Comparison of ENCODE assay signal across 16 cellular contexts in genomic region chr9:98851730-98852462, GRCh38.
DNase-seq lines count a peak whose midpoint lies in the region; ATAC-seq lines count a peak whose summit lies in the region.
"Had no signal": no experiment of that assay in that cellular context is flagged by ENCODE, and none has a peak within 500 bp of the region (broad histone marks: within the 10 kb centered on the region; RNA-seq: fewer than 3 reads in every experiment).

No MANE protein-coding gene starts in this region.

- peaks cover 13% of the 10 kb centered on the region for H3K4me1 Mint-ChIP-seq in stimulated activated naive CD8-positive, alpha-beta T cell treated with anti-CD3 and anti-CD28 coated beads, Interleukin-15, amount 100 ng/mL, for 72 hours

- no peak overlapping the region for H3K4me3 Mint-ChIP-seq in stimulated activated naive CD8-positive, alpha-beta T cell treated with anti-CD3 and anti-CD28 coated beads, Interleukin-15, amount 100 ng/mL, for 72 hours
- H3K4me3 Mint-ChIP-seq: WTC11 had no signal

- H3K27me3 ChIP-seq in muscle layer of duodenum (ENCODE audit: low read depth, low read length), result no peaks in the 10 kb centered on the region
- H3K27me3 ChIP-seq: dorsolateral prefrontal cortex had no signal

- no peaks in the 10 kb centered on the region for H3K4me1 ChIP-seq in muscle layer of duodenum (ENCODE audit: control insufficient read depth in 1 of 2, insufficient read depth in 2 of 2, low read length in 2 of 2)

- peaks cover 0 to 11% of the 10 kb centered on the region in 2 donors for H3K9me3 Mint-ChIP-seq in stimulated activated naive CD8-positive, alpha-beta T cell treated with anti-CD3 and anti-CD28 coated beads, Interleukin-15, amount 100 ng/mL, for 72 hours

- H3K27me3 Mint-ChIP-seq in stimulated activated naive CD8-positive, alpha-beta T cell treated with anti-CD3 and anti-CD28 coated beads, Interleukin-15, amount 100 ng/mL, for 72 hours, result no peaks in the 10 kb centered on the region

- ATAC-seq in stimulated activated naive CD8-positive, alpha-beta T cell treated with anti-CD3 and anti-CD28 coated beads, Interleukin-15, amount 100 ng/mL, for 72 hours, result peak; percentile 68
- ATAC-seq: WTC11 had no signal

- peak; percentile 26 for DNase-seq in activated naive CD4-positive, alpha-beta T cell treated with Interleukin-2 at 50 U/mL for 16 hours
- DNase-seq in activated naive CD4-positive, alpha-beta T cell (lab: John Stamatoyannopoulos, UW), result no peak
- DNase-seq in activated T-cell treated with anti-CD3 and anti-CD28 coated beads, Interleukin-2, amount 50 U/mL, for 48 hours, result peak; percentile 52 to 55
- DNase-seq in stimulated activated naive CD8-positive, alpha-beta T cell treated with anti-CD3 and anti-CD28 coated beads, Interleukin-15, amount 100 ng/mL, for 72 hours, result peak; percentile 59 to 66
- no peak for DNase-seq in activated effector memory CD4-positive, alpha-beta T cell treated with anti-CD3 and anti-CD28 coated beads, Interleukin-2, amount 50 U/mL, for 16 hours
- no peak for DNase-seq in NCI-H774 (lab: John Stamatoyannopoulos, UW)
- DNase-seq in GM19240 (ENCODE audit: insufficient read length, low spot score), result no peak
- DNase-seq: amygdala, dorsolateral prefrontal cortex, foreskin fibroblast, kidney, NCI-H1105, NCI-H510A, Right ventricle myocardium superior had no signal

- H3K36me3 ChIP-seq in muscle layer of duodenum (ENCODE audit: control insufficient read depth in 1 of 2, insufficient read depth in 2 of 2, low read length in 2 of 2), result no peaks in the 10 kb centered on the region

- H3K27ac ChIP-seq in muscle layer of duodenum (ENCODE audit: low read length), result peak overlapping the region; percentile 30
- H3K27ac ChIP-seq: dorsolateral prefrontal cortex had no signal

- H3K4me3 ChIP-seq in muscle layer of duodenum (ENCODE audit: low read depth in 1 of 2, low read length in 2 of 2), result no peak overlapping the region
- H3K4me3 ChIP-seq: dorsolateral prefrontal cortex had no signal

- H3K27ac Mint-ChIP-seq in stimulated activated naive CD8-positive, alpha-beta T cell treated with anti-CD3 and anti-CD28 coated beads, Interleukin-15, amount 100 ng/mL, for 72 hours, result peak overlapping the region; percentile 35 to 67
- H3K27ac Mint-ChIP-seq: WTC11 had no signal

- no peaks in the 10 kb centered on the region for H3K9me3 ChIP-seq in muscle layer of duodenum (ENCODE audit: control insufficient read depth in 1 of 2, low read length in 2 of 2)

Comparison
In these comparisons a context has a peak if more than half of its experiments do, and no peak if none do; other contexts are left out.
1. DNase-seq: peak in activated naive CD4-positive, alpha-beta T cell treated with Interleukin-2 at 50 U/mL for 16 hours (single experiment), activated T-cell treated with anti-CD3 and anti-CD28 coated beads, Interleukin-2, amount 50 U/mL, for 48 hours (2 of 2) and stimulated activated naive CD8-positive, alpha-beta T cell treated with anti-CD3 and anti-CD28 coated beads, Interleukin-15, amount 100 ng/mL, for 72 hours (2 of 2); none in activated naive CD4-positive, alpha-beta T cell (0 of 4), activated effector memory CD4-positive, alpha-beta T cell treated with anti-CD3 and anti-CD28 coated beads, Interleukin-2, amount 50 U/mL, for 16 hours (single experiment), NCI-H774 (single experiment) and GM19240 (single experiment).